28 cellular contexts compared by ENCODE assay signal in the genomic region with DNA sequence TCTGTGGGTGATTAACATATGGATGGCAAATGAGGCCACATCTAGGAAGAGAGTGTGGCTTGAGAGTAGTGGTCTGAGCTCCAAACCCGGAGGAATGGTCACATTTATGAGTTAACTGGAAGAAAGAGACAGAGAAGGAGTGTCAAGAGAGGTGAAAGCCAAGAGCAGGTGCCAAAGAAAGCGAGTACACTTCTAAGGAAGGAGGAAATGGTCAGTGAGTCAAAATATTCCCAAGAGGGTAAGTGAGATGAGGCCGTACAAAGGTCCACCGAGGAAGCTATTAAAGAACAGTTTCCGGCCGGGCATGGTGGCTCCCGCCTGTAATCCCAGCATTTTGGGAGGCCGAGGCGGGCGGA. TPM values are rescaled to one million over a fixed set of nuclear protein-coding genes. Genes with fewer than 3 reads are reported as not detected.
DNase-seq lines count a peak whose midpoint lies in the region; ATAC-seq and TF ChIP-seq lines count a peak whose summit lies in the region.
"Had no signal": no experiment of that assay in that cellular context is flagged by ENCODE, and none has a peak within 500 bp of the region (broad histone marks: within the 10 kb centered on the region; RNA-seq: fewer than 3 reads in every experiment).

No MANE protein-coding gene starts in this region.

- DNase-seq in heart right ventricle (no peak), Right ventricle myocardium superior (no peak), SJCRH30 (peak; percentile 23 to 53), mesenchymal stem cell (no peak), stromal cell of bone marrow (ENCODE audit: low read depth) (peak; percentile 61), natural killer cell (no peak), mesothelial cell of epicardium (ENCODE audit: low spot score in 2 of 2, unreplicated experiment in 2 of 2) (no peak), NK-92 (lab: John Stamatoyannopoulos, UW; ENCODE audit: unreplicated experiment) (no peak)
- DNase-seq: activated CD4-positive, alpha-beta memory T cell treated with anti-CD3 and anti-CD28 coated beads, Interleukin-2, amount 10 ng/mL, durations not matched to agents 7 days and 5 days; activated CD4-positive, CD25-positive, alpha-beta regulatory T cell treated with anti-CD3 and anti-CD28 coated beads, Interleukin-2, amount 50 U/mL, for 72 hours; activated CD8-positive, alpha-beta memory T cell treated with anti-CD3 and anti-CD28 coated beads, Interleukin-2, amount 50 U/mL, for 48 hours; anterior cingulate cortex; caudate nucleus; DMS153; endodermal cell; esophagus squamous epithelium; H9; islet precursor cell; NCI-H1105 treated with DMSO at 0.1 percent for 48 hours; NCI-H2029; NCI-H69; SK-N-SH; stimulated activated naive CD8-positive, alpha-beta T cell treated with anti-CD3 and anti-CD28 coated beads, Interleukin-15, Interleukin-2, amounts not matched to agents 100 U/mL and 50 U/mL, for 24 hours; T-helper 17 cell had no signal

- peak overlapping the region; percentile 16 for H2AK5ac ChIP-seq in mesenchymal stem cell (ENCODE audit: low read length, severe bottlenecking)

- H3K4me1 Mint-ChIP-seq in natural killer cell (no peaks in the 10 kb centered on the region), mesothelial cell of epicardium (peaks cover 6% of the 10 kb centered on the region)
- H3K4me1 Mint-ChIP-seq: activated naive CD4-positive, alpha-beta T cell treated with anti-CD3 and anti-CD28 coated beads, Interleukin-2, amount 50 U/mL, for 24 hours; endodermal cell had no signal

- no peak overlapping the region for H2BK120ac ChIP-seq in mesenchymal stem cell (ENCODE audit: low read depth, low read length)

- H2BK12ac ChIP-seq in mesenchymal stem cell (ENCODE audit: low read length in 2 of 2) = no peak overlapping the region

- peak overlapping the region in 1 of 2 experiments; percentile 13 for H3K4ac ChIP-seq in mesenchymal stem cell (ENCODE audit: low read depth in 1 of 2, low read length in 2 of 2)

- H3K27me3 Mint-ChIP-seq in natural killer cell (ENCODE audit: low read depth in 2 of 2) (peaks cover 17 to 42% of the 10 kb centered on the region in 2 donors), mesothelial cell of epicardium (ENCODE audit: low read depth) (peaks cover 29% of the 10 kb centered on the region)

- H3K4me2 ChIP-seq in mesenchymal stem cell (ENCODE audit: low read length, poor library complexity, severe bottlenecking) = no peak overlapping the region
- H3K4me2 ChIP-seq: SK-N-SH had no signal

- WGBS in heart right ventricle, 2 donors = 50 to 67% methylated on average over 10 of the region's 10 CpGs
- 84% methylated on average over 10 of the region's 10 CpGs for WGBS in mesenchymal stem cell

- H3K4me3 ChIP-seq in heart right ventricle (no peak overlapping the region), SJCRH30 (no peak overlapping the region), mesenchymal stem cell (ENCODE audit: insufficient read depth in 1 of 2, low read depth in 1 of 2, low read length in 2 of 2) (no peak overlapping the region)
- H3K4me3 ChIP-seq: esophagus squamous epithelium, thoracic aorta had no signal

- no peak overlapping the region for H4K8ac ChIP-seq in mesenchymal stem cell (ENCODE audit: low read length)

- H3K27ac Mint-ChIP-seq in natural killer cell (no peak overlapping the region), mesothelial cell of epicardium (no peak overlapping the region)
- H3K27ac Mint-ChIP-seq: activated CD4-positive, alpha-beta memory T cell treated with anti-CD3 and anti-CD28 coated beads, Interleukin-2, amount 10 ng/mL, durations not matched to agents 7 days and 5 days; activated naive CD4-positive, alpha-beta T cell treated with anti-CD3 and anti-CD28 coated beads, Interleukin-2, amount 50 U/mL, for 24 hours; activated T-helper 17 cell treated with anti-CD3 and anti-CD28 coated beads, Interleukin-2, amount 50 U/mL, for 72 hours; endodermal cell; H9; T-helper 17 cell had no signal

- ATAC-seq in heart right ventricle (peak in 6 of 8 donors; percentile 44 to 69 (median 60)), Right ventricle myocardium superior (ENCODE audit: poor library complexity) (no peak), natural killer cell (no peak)
- ATAC-seq: activated T-helper 17 cell treated with anti-CD3 and anti-CD28 coated beads, Interleukin-2, amount 50 U/mL, for 72 hours; stimulated activated naive CD8-positive, alpha-beta T cell treated with anti-CD3 and anti-CD28 coated beads, Interleukin-15, Interleukin-2, amounts not matched to agents 100 U/mL and 50 U/mL, for 24 hours; T-helper 17 cell had no signal

- H2BK5ac ChIP-seq in mesenchymal stem cell (ENCODE audit: low read depth, low read length, poor library complexity, severe bottlenecking) = no peak overlapping the region

- H3K27ac ChIP-seq in heart right ventricle = peak overlapping the region in 5 of 10 donors; percentile 35 to 72 (median 57)
- 0 out of 2 replicates have a peak overlapping the region, but pooled peaks have one; percentile 20 for H3K27ac ChIP-seq in SJCRH30
- no peak overlapping the region for H3K27ac ChIP-seq in mesenchymal stem cell (ENCODE audit: low read length, poor library complexity, severe bottlenecking)
- H3K27ac ChIP-seq: esophagus squamous epithelium, thoracic aorta had no signal

- H3K9ac ChIP-seq in mesenchymal stem cell (ENCODE audit: low read length) = no peak overlapping the region
- H3K9ac ChIP-seq: SK-N-SH had no signal

- H4K91ac ChIP-seq in mesenchymal stem cell (ENCODE audit: low read length) = no peak overlapping the region

- no peak overlapping the region for H3K14ac ChIP-seq in mesenchymal stem cell (ENCODE audit: low read length in 2 of 2)

- TF ChIP-seq CTCF in heart right ventricle (IDR thresholded peaks at IDR 0.05) (no peak), natural killer cell (IDR thresholded peaks at IDR 0.05) (no peak), mesothelial cell of epicardium (IDR thresholded peaks at IDR 0.05; ENCODE audit: unreplicated experiment) (no peak)

- H3K27me3 ChIP-seq in heart right ventricle (peaks cover 0 to 3% (median 0%) of the 10 kb centered on the region in 7 donors), SJCRH30 (no peaks in the 10 kb centered on the region), mesenchymal stem cell (ENCODE audit: control insufficient read depth in 1 of 2, insufficient read depth in 1 of 2, low read length in 2 of 2) (no peaks in the 10 kb centered on the region)

- H3K4me3 Mint-ChIP-seq in natural killer cell (no peak overlapping the region), mesothelial cell of epicardium (no peak overlapping the region)
- H3K4me3 Mint-ChIP-seq: activated CD4-positive, alpha-beta memory T cell treated with anti-CD3 and anti-CD28 coated beads, Interleukin-2, amount 10 ng/mL, durations not matched to agents 7 days and 5 days; activated naive CD4-positive, alpha-beta T cell treated with anti-CD3 and anti-CD28 coated beads, Interleukin-2, amount 50 U/mL, for 24 hours; activated T-helper 17 cell treated with anti-CD3 and anti-CD28 coated beads, Interleukin-2, amount 50 U/mL, for 72 hours; endodermal cell; H9; neural crest cell; T-helper 17 cell had no signal

- H3K9me3 Mint-ChIP-seq in natural killer cell (no peaks in the 10 kb centered on the region), mesothelial cell of epicardium (no peaks in the 10 kb centered on the region)
- H3K9me3 Mint-ChIP-seq: activated CD4-positive, alpha-beta memory T cell treated with anti-CD3 and anti-CD28 coated beads, Interleukin-2, amount 10 ng/mL, durations not matched to agents 7 days and 5 days; activated naive CD4-positive, alpha-beta T cell treated with anti-CD3 and anti-CD28 coated beads, Interleukin-2, amount 50 U/mL, for 24 hours; activated T-helper 17 cell treated with anti-CD3 and anti-CD28 coated beads, Interleukin-2, amount 50 U/mL, for 72 hours; endodermal cell; neural crest cell had no signal

- intact Hi-C loops in heart right ventricle (cut with DNase I) (no loop called here), Right ventricle myocardium superior (cut with DNase I) (no loop called here), natural killer cell (cut with micrococcal nuclease) (no loop called here)

- no peaks in the 10 kb centered on the region for H3K36me3 Mint-ChIP-seq in natural killer cell
- no peaks in the 10 kb centered on the region for H3K36me3 Mint-ChIP-seq in mesothelial cell of epicardium
- H3K36me3 Mint-ChIP-seq: activated naive CD4-positive, alpha-beta T cell treated with anti-CD3 and anti-CD28 coated beads, Interleukin-2, amount 50 U/mL, for 24 hours had no signal

- peaks cover 0 to 5% (median 0%) of the 10 kb centered on the region in 11 donors for H3K9me3 ChIP-seq in heart right ventricle
- no peaks in the 10 kb centered on the region for H3K9me3 ChIP-seq in SJCRH30 (replicated peaks)
- H3K9me3 ChIP-seq in mesenchymal stem cell (ENCODE audit: control insufficient read depth, low read length) = no peaks in the 10 kb centered on the region
- H3K9me3 ChIP-seq: esophagus squamous epithelium, SK-N-SH, thoracic aorta had no signal

- H2AFZ ChIP-seq in mesenchymal stem cell (ENCODE audit: low read depth, low read length) = no peak overlapping the region

- H3K36me3 ChIP-seq in heart right ventricle = no peaks in the 10 kb centered on the region
- no peaks in the 10 kb centered on the region for H3K36me3 ChIP-seq in SJCRH30
- H3K36me3 ChIP-seq in mesenchymal stem cell (ENCODE audit: control insufficient read depth in 1 of 2, insufficient read depth in 2 of 2, low read depth in 1 of 2, low read length in 2 of 2) = no peaks in the 10 kb centered on the region
- H3K36me3 ChIP-seq: esophagus squamous epithelium, thoracic aorta had no signal

- H2BK15ac ChIP-seq in mesenchymal stem cell (ENCODE audit: low read depth, poor library complexity, severe bottlenecking) = no peak overlapping the region

- H3K18ac ChIP-seq in mesenchymal stem cell (ENCODE audit: low read depth in 1 of 2, low read length in 2 of 2) = peak overlapping the region in 1 of 2 experiments; percentile 34

- no peak overlapping the region for H3K23ac ChIP-seq in mesenchymal stem cell (ENCODE audit: low read length in 2 of 2)

- H3K79me1 ChIP-seq in mesenchymal stem cell (replicated peaks; ENCODE audit: low read length, poor library complexity, severe bottlenecking) = no peaks in the 10 kb centered on the region

- H3K4me1 ChIP-seq in heart right ventricle (peaks cover 0 to 61% (median 18%) of the 10 kb centered on the region in 9 donors), SJCRH30 (peaks cover 6% of the 10 kb centered on the region), mesenchymal stem cell (ENCODE audit: control insufficient read depth, insufficient read depth, low read depth, low read length) (peaks cover 6% of the 10 kb centered on the region)
- H3K4me1 ChIP-seq: esophagus squamous epithelium had no signal

RNA-seq across cellular contexts. Expression of a gene that starts 28.8 kb away (rescaled TPM):
- total RNA-seq in heart right ventricle (1 to 10 TPM; 1.7 to 6.6 (median 3.0) TPM), Right ventricle myocardium superior (3.3 TPM), natural killer cell (1 to 10 TPM; 1.0 to 3.6 (median 3.0) TPM), mesothelial cell of epicardium (14.6 to 16.7 TPM (median 16.0 TPM) in 3 replicates)
- 1 to 10 TPM; 1.5 to 4.1 TPM for polyA plus RNA-seq in heart right ventricle
- total RNA-seq in SJCRH30 (2014; rRNA removed; shearing (Covaris generic)) = 12.7 and 15.9 TPM in 2 replicates
- polyA plus RNA-seq in mesenchymal stem cell (2013, experiment 1 of 2) = 48.3 TPM
- 50.0 TPM for polyA plus RNA-seq in mesenchymal stem cell (2013, experiment 2 of 2)

Comparison
In these comparisons a context has a peak if more than half of its experiments do, and no peak if none do; other contexts are left out.
1. ATAC-seq: peak in heart right ventricle (6 of 8); none in Right ventricle myocardium superior (single experiment) and natural killer cell (0 of 3).
2. DNase-seq: peak in SJCRH30 (2 of 2) and stromal cell of bone marrow (single experiment); none in heart right ventricle (0 of 2), Right ventricle myocardium superior (single experiment), mesenchymal stem cell (single experiment), natural killer cell (single experiment), mesothelial cell of epicardium (0 of 2) and NK-92 (single experiment).